Comparison of ENCODE assay signal across 14 cellular contexts in the genomic region with DNA sequence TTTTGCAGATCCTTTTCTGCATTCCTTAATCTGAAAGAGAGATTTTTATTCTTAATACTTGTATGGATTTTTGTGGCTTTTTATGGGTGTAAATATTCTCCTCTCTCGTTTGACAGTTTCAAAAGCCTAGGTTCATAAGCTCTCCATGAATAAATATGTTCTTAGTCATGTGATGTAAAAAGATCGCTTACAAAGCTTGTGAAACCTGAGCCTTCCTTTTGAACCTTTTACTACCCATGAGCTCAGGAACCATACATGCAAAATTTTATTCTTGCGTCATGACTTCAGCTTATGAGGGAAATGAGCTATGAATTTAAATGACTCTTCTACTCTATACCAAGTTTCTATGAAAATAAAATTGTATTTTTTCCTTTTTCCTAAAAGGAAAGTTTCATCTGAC.
DNase-seq lines count a peak whose midpoint lies in the region; ATAC-seq, FAIRE-seq and TF ChIP-seq lines count a peak whose summit lies in the region.
"Had no signal": no experiment of that assay in that cellular context is flagged by ENCODE, and none has a peak within 500 bp of the region (broad histone marks: within the 10 kb centered on the region; RNA-seq: fewer than 3 reads in every experiment).

No MANE protein-coding gene starts in this region.

- H3K27me3 Mint-ChIP-seq in glutamatergic neuron (ENCODE audit: unreplicated experiment), result no peaks in the 10 kb centered on the region

- H3K36me3 ChIP-seq in HUES64 (ENCODE audit: insufficient read depth, low read length) (no peaks in the 10 kb centered on the region), bronchial epithelial cell (ENCODE audit: control insufficient read depth, insufficient read depth, low read length) (no peaks in the 10 kb centered on the region)
- H3K36me3 ChIP-seq: adrenal gland, BLaER1, ovary had no signal

- H3K9ac ChIP-seq in HUES64 (ENCODE audit: low read depth, low read length), result no peak overlapping the region
- H3K9ac ChIP-seq: BLaER1 had no signal

- no peaks in the 10 kb centered on the region for H3K36me3 Mint-ChIP-seq in glutamatergic neuron (ENCODE audit: unreplicated experiment)

- FAIRE-seq in bronchial epithelial cell (lab: Jason Lieb, UNC), result no peak

- ATAC-seq in GM21786 (IDR thresholded peaks at IDR 0.05; ENCODE audit: unreplicated experiment), result no peak
- no peak for ATAC-seq in GM19455 (IDR thresholded peaks at IDR 0.05; ENCODE audit: unreplicated experiment)
- ATAC-seq: left cardiac atrium had no signal

- no peak overlapping the region for H3K27ac Mint-ChIP-seq in glutamatergic neuron (ENCODE audit: unreplicated experiment)

- DNase-seq in DMS 273 treated with DMSO at 0.1 percent for 48 hours (lab: John Stamatoyannopoulos, UW) (peak; percentile 12), NCI-H226 (peak; percentile 7), bronchial epithelial cell (ENCODE audit: low read depth) (peak; percentile 58), COR-L47 (lab: John Stamatoyannopoulos, UW) (no peak), glutamatergic neuron (no peak)
- DNase-seq: activated CD8-positive, alpha-beta memory T cell treated with anti-CD3 and anti-CD28 coated beads for 24 hours; adrenal gland; Kasumi-1; left cardiac atrium; ovary had no signal

- peak overlapping the region; percentile 6; the same call in 1 of the 2 replicates for H3K4me3 ChIP-seq in HUES64 (ENCODE audit: low read length)
- H3K4me3 ChIP-seq in bronchial epithelial cell (ENCODE audit: low read depth, low read length), result no peak overlapping the region
- H3K4me3 ChIP-seq: adrenal gland, BLaER1, ovary had no signal

- no peak overlapping the region for H3K4me3 Mint-ChIP-seq in glutamatergic neuron (ENCODE audit: unreplicated experiment)

- H3K9me3 Mint-ChIP-seq in glutamatergic neuron (ENCODE audit: unreplicated experiment), result peaks cover 4% of the 10 kb centered on the region

- peaks cover 60% of the 10 kb centered on the region for H3K4me1 ChIP-seq in HUES64 (ENCODE audit: insufficient read depth, low read length)
- H3K4me1 ChIP-seq: BLaER1 had no signal

- no peaks in the 10 kb centered on the region for H3K9me3 ChIP-seq in HUES64 (ENCODE audit: insufficient read depth, low read depth, low read length)
- H3K9me3 ChIP-seq: adrenal gland, BLaER1, ovary had no signal

- TF ChIP-seq CTCF in bronchial epithelial cell (IDR thresholded peaks at IDR 0.05; ENCODE audit: insufficient read depth, low read length, severe bottlenecking) (no peak), glutamatergic neuron (IDR thresholded peaks at IDR 0.05; ENCODE audit: partially characterized antibody, unreplicated experiment) (no peak)

- peak overlapping the region; percentile 24; the same call in 1 of the 2 replicates for H3K27ac ChIP-seq in HUES64 (ENCODE audit: low read depth, low read length)
- H3K27ac ChIP-seq: adrenal gland, BLaER1, ovary had no signal

- WGBS in HUES64, result 59% methylated on average over 2 of the region's 3 CpGs

- H3K27me3 ChIP-seq in HUES64 (ENCODE audit: insufficient read depth, low read length) (no peaks in the 10 kb centered on the region), bronchial epithelial cell (ENCODE audit: control insufficient read depth, insufficient read depth, low read length) (no peaks in the 10 kb centered on the region)
- H3K27me3 ChIP-seq: adrenal gland, BLaER1, ovary had no signal

- peaks cover 34% of the 10 kb centered on the region for H3K4me1 Mint-ChIP-seq in glutamatergic neuron (ENCODE audit: low read depth, unreplicated experiment)

Comparison
In these comparisons a context has a peak if more than half of its experiments do, and no peak if none do; other contexts are left out.
1. DNase-seq: peak in DMS 273 treated with DMSO at 0.1 percent for 48 hours (single experiment), NCI-H226 (single experiment) and bronchial epithelial cell (single experiment); none in COR-L47 (single experiment) and glutamatergic neuron (single experiment).